ENCODE assay signal across 21 cellular contexts in the genomic region with DNA sequence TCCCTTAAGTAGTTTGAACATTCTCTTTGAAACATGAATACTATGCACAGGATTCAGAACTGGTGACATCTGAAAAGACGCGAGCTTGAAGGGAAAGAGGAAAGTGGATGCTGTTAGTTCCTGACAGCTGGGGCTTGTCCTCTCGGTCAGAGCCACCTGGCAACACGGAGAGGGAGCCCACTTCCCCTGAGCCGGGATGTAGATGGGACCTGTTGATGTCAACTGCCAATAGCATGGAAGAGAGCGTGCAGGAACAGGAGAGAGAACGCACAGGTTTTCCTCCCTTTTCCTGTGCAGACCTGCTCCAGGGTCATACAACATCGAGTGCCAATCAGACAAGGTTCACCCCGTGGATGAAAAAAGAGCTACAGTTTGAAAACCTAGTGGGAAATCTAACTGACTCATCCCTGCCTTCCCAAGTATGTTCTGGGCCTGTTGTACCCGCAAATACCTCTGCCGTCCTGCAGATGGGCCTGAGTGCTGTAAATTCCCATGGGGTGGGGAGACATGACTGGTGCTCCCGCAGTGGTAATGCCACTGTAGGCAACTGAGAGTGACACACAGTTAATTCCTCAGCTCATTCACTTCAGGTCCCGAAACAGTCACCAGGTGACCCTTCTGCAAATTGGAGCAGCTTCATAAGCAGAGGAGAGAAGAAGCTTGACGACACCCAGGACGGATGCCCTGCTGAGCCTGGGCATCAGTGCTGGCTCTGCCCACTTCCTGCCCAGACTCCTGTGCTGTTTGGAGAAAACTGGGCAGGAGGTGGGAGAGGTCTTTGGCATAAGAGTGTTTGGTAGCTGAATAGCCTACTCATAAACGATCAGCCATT. TPM values are rescaled to one million over a fixed set of nuclear protein-coding genes. Genes with fewer than 3 reads are reported as not detected.
DNase-seq lines count a peak whose midpoint lies in the region; ATAC-seq and TF ChIP-seq lines count a peak whose summit lies in the region.
"Had no signal": no experiment of that assay in that cellular context is flagged by ENCODE, and none has a peak within 500 bp of the region (broad histone marks: within the 10 kb centered on the region; RNA-seq: fewer than 3 reads in every experiment).

No MANE protein-coding gene starts in this region.

- H3K9me3 ChIP-seq in MG63 (peaks cover 12% of the 10 kb centered on the region; the same call in 1 of the 2 replicates), right atrium auricular region (peaks cover 0 to 3% of the 10 kb centered on the region in 2 donors)

- ATAC-seq in central memory CD8-positive, alpha-beta T cell (replicated peaks; ENCODE audit: extremely low read depth, poor library complexity, severe bottlenecking), result peak; percentile 14
- no peak for ATAC-seq in stimulated activated naive B cell treated with anti-CD40 and anti-IgM and Interleukin-4, amounts not matched to agents 10 μg/mL and 1 μg/mL and 100 μg/mL, for 72 hours (replicated peaks)
- ATAC-seq in omental fat pad (ENCODE audit: low FRiP score), result no peak
- ATAC-seq: GM23338, HepG2 had no signal

- no peaks in the 10 kb centered on the region for H3K9me3 Mint-ChIP-seq in central memory CD8-positive, alpha-beta T cell
- peaks cover 14 to 15% of the 10 kb centered on the region in 2 donors for H3K9me3 Mint-ChIP-seq in stimulated activated naive B cell treated with anti-CD40 and anti-IgM and Interleukin-4, amounts not matched to agents 10 μg/mL and 1 μg/mL and 100 μg/mL, for 72 hours

- no peaks in the 10 kb centered on the region for H3K27me3 Mint-ChIP-seq in central memory CD8-positive, alpha-beta T cell
- H3K27me3 Mint-ChIP-seq in stimulated activated naive B cell treated with anti-CD40 and anti-IgM and Interleukin-4, amounts not matched to agents 10 μg/mL and 1 μg/mL and 100 μg/mL, for 72 hours, result no peaks in the 10 kb centered on the region
- H3K27me3 Mint-ChIP-seq: activated CD4-positive, alpha-beta T cell treated with anti-CD3 and anti-CD28 coated beads, Interleukin-2, amount 10 ng/mL, durations not matched to agents 7 days and 5 days had no signal

- peak overlapping the region; percentile 75 for H3K27ac Mint-ChIP-seq in central memory CD8-positive, alpha-beta T cell (ENCODE audit: low read depth)
- peak overlapping the region; percentile 31 for H3K27ac Mint-ChIP-seq in stimulated activated naive B cell treated with anti-CD40 and anti-IgM and Interleukin-4, amounts not matched to agents 10 μg/mL and 1 μg/mL and 100 μg/mL, for 72 hours
- H3K27ac Mint-ChIP-seq: brain, GM23338, type B pancreatic cell had no signal

- H3K4me3 Mint-ChIP-seq in central memory CD8-positive, alpha-beta T cell, result no peak overlapping the region
- no peak overlapping the region for H3K4me3 Mint-ChIP-seq in stimulated activated naive B cell treated with anti-CD40 and anti-IgM and Interleukin-4, amounts not matched to agents 10 μg/mL and 1 μg/mL and 100 μg/mL, for 72 hours
- H3K4me3 Mint-ChIP-seq: activated CD4-positive, alpha-beta T cell treated with anti-CD3 and anti-CD28 coated beads, Interleukin-2, amount 10 ng/mL, durations not matched to agents 7 days and 5 days; brain; GM23338; type B pancreatic cell had no signal

- DNase-seq in activated effector memory CD4-positive, alpha-beta T cell treated with anti-CD3 and anti-CD28 coated beads, Interleukin-2, amount 50 U/mL, for 16 hours, result peak; percentile 59
- DNase-seq in activated effector memory CD4-positive, alpha-beta T cell treated with Interleukin-2 at 50 U/mL for 16 hours, result no peak
- peak; percentile 71 for DNase-seq in MG63
- DNase-seq in central memory CD8-positive, alpha-beta T cell (ENCODE audit: low spot score in 2 of 2), result no peak
- DNase-seq in stimulated activated naive B cell treated with anti-CD40 and anti-IgM and Interleukin-4, amounts not matched to agents 10 μg/mL and 1 μg/mL and 100 μg/mL, for 72 hours, result no peak
- DNase-seq in omental fat pad (ENCODE audit: low spot score), result no peak
- no peak for DNase-seq in medulla oblongata (ENCODE audit: extremely low spot score)
- DNase-seq in right atrium auricular region (ENCODE audit: low spot score), result no peak
- DNase-seq: activated CD4-positive, alpha-beta T cell treated with anti-CD3 and anti-CD28 coated beads, Interleukin-2, amount 10 ng/mL, durations not matched to agents 7 days and 5 days; activated T-cell treated with anti-CD3 and anti-CD28 coated beads for 4 hours; foreskin fibroblast; hypothalamus; mesendoderm; PC-9; retina; stimulated activated naive CD4-positive, alpha-beta T cell had no signal

- H3K36me3 ChIP-seq in MG63 (no peaks in the 10 kb centered on the region), right atrium auricular region (no peaks in the 10 kb centered on the region)

- no peaks in the 10 kb centered on the region for H3K4me1 ChIP-seq in right atrium auricular region

- H3K4me3 ChIP-seq in MG63 (no peak overlapping the region), right atrium auricular region (no peak overlapping the region)
- H3K4me3 ChIP-seq: coronary artery, GM23338, PC-9 had no signal

- peaks cover 1% of the 10 kb centered on the region for H3K36me3 Mint-ChIP-seq in central memory CD8-positive, alpha-beta T cell (ENCODE audit: insufficient read depth)
- H3K36me3 Mint-ChIP-seq in stimulated activated naive B cell treated with anti-CD40 and anti-IgM and Interleukin-4, amounts not matched to agents 10 μg/mL and 1 μg/mL and 100 μg/mL, for 72 hours, result peaks cover 5 to 19% of the 10 kb centered on the region in 2 donors
- H3K36me3 Mint-ChIP-seq: type B pancreatic cell had no signal

- no peak overlapping the region for H3K27ac ChIP-seq in right atrium auricular region
- H3K27ac ChIP-seq: coronary artery, PC-9 had no signal

- peaks cover 47% of the 10 kb centered on the region for H3K4me1 Mint-ChIP-seq in central memory CD8-positive, alpha-beta T cell
- H3K4me1 Mint-ChIP-seq in stimulated activated naive B cell treated with anti-CD40 and anti-IgM and Interleukin-4, amounts not matched to agents 10 μg/mL and 1 μg/mL and 100 μg/mL, for 72 hours, result peaks cover 23 to 37% of the 10 kb centered on the region in 2 donors
- H3K4me1 Mint-ChIP-seq: GM23338 had no signal

- TF ChIP-seq CTCF in omental fat pad (IDR thresholded peaks at IDR 0.05), result no peak
- TF ChIP-seq CTCF in right atrium auricular region (IDR thresholded peaks at IDR 0.05), result no peak

- H3K27me3 ChIP-seq in MG63, result no peaks in the 10 kb centered on the region
- no peaks in the 10 kb centered on the region for H3K27me3 ChIP-seq in right atrium auricular region

RNA-seq across cellular contexts. Expression of gene MBP, which starts 13.9 kb away (rescaled TPM):
- total RNA-seq in MG63 (2014; rRNA removed; shearing (Covaris generic); ENCODE audit: low replicate concordance), result not detected in 2 replicates
- total RNA-seq in omental fat pad (10 to 100 TPM; 27.4 to 50.9 (median 36.0) TPM), right atrium auricular region (10 to 100 TPM; 15.4 to 15.8 TPM)

Comparison
In these comparisons a context has a peak if more than half of its experiments do, and no peak if none do; other contexts are left out.
1. DNase-seq: peak in activated effector memory CD4-positive, alpha-beta T cell treated with anti-CD3 and anti-CD28 coated beads, Interleukin-2, amount 50 U/mL, for 16 hours (single experiment) and MG63 (single experiment); none in activated effector memory CD4-positive, alpha-beta T cell treated with Interleukin-2 at 50 U/mL for 16 hours (single experiment), central memory CD8-positive, alpha-beta T cell (0 of 2), stimulated activated naive B cell treated with anti-CD40 and anti-IgM and Interleukin-4, amounts not matched to agents 10 μg/mL and 1 μg/mL and 100 μg/mL, for 72 hours (single experiment), omental fat pad (single experiment), medulla oblongata (single experiment) and right atrium auricular region (single experiment).
2. RNA of gene MBP, which starts 13.9 kb away (total RNA-seq): 27.4 to 50.9 TPM in omental fat pad and 15.4 to 15.8 TPM in right atrium auricular region; not detected in MG63; every median in the first group is over 10 times any median in the second.